ENCODE assay signal across 25 cellular contexts in genomic region chr7:46970131-46970430, GRCh38.
"Had no signal": no experiment of that assay in that cellular context is flagged by ENCODE, and none has a peak within 500 bp of the region (broad histone marks: within the 10 kb centered on the region; RNA-seq: fewer than 3 reads in every experiment).

No MANE protein-coding gene starts in this region.

- DNase-seq: activated B cell treated with CpG ODN at 0.5 μM for 24 hours; activated CD4-positive, alpha-beta memory T cell treated with anti-CD3 and anti-CD28 coated beads, Interleukin-2, amount 10 ng/mL, durations not matched to agents 7 days and 5 days; activated CD4-positive, alpha-beta T cell treated with anti-CD3 and anti-CD28 coated beads, Interleukin-2, amount 50 U/mL, for 1 hour; activated naive CD4-positive, alpha-beta T cell treated with anti-CD3 and anti-CD28 coated beads, Interleukin-2, amount 50 U/mL, for 16 hours; activated naive CD8-positive, alpha-beta T cell treated with anti-CD3 and anti-CD28 coated beads, Interleukin-2, amount 10 ng/mL, durations not matched to agents 7 days and 5 days; activated T-cell treated with anti-CD3 and anti-CD28 coated beads for 4 hours; activated T-cell treated with anti-CD3 and anti-CD28 coated beads, Interleukin-2, amount 50 U/mL, for 48 hours; adrenal gland; MG63; MV-4-11; NCI-H1092 treated with DMSO at 0.1 percent for 48 hours; NCI-H1417 treated with DMSO at 0.1 percent for 48 hours; NCI-H1694; NCI-H2029; NCI-H510A treated with DMSO at 0.1 percent for 48 hours; NCI-H69; NK-92 treated with Interleukin-12 subunit alpha and Interleukin-12 subunit beta, amount 100 ng/mL, for 24 hours; OCI-M1; SHP77 treated with DMSO at 0.1 percent for 48 hours; T-cell; T-helper 2 cell; T1000 had no signal

- H3K36me3 ChIP-seq: adrenal gland, MG63 had no signal

- H3K36me3 Mint-ChIP-seq: activated naive CD8-positive, alpha-beta T cell treated with anti-CD3 and anti-CD28 coated beads, Interleukin-2, amount 10 ng/mL, durations not matched to agents 7 days and 5 days; T-cell had no signal

- H3K9ac ChIP-seq: KMS-11 had no signal

- H3K4me3 ChIP-seq: adrenal gland, MG63 had no signal

- H3K4me2 ChIP-seq: KMS-11 had no signal

- H3K27ac ChIP-seq: adrenal gland, KMS-11 had no signal

- ATAC-seq: T-cell had no signal

- H3K27ac Mint-ChIP-seq: activated B cell treated with CpG ODN at 0.5 μM for 24 hours; activated CD4-positive, alpha-beta memory T cell treated with anti-CD3 and anti-CD28 coated beads, Interleukin-2, amount 10 ng/mL, durations not matched to agents 7 days and 5 days; activated naive CD8-positive, alpha-beta T cell treated with anti-CD3 and anti-CD28 coated beads, Interleukin-2, amount 10 ng/mL, durations not matched to agents 7 days and 5 days; activated T-helper 2 cell treated with anti-CD3 and anti-CD28 coated beads, Interferon-gamma antibody, Interleukin-2, Interleukin-4, amounts not matched to agents 10 μg/mL and 5 μg/mL and 100 μg/mL, durations not matched to agents 14 hours and 24 hours and 36 hours; T-cell had no signal

- H3K4me1 ChIP-seq: adrenal gland had no signal

- H3K27me3 Mint-ChIP-seq: activated B cell treated with CpG ODN at 0.5 μM for 24 hours; activated CD4-positive, alpha-beta memory T cell treated with anti-CD3 and anti-CD28 coated beads, Interleukin-2, amount 10 ng/mL, durations not matched to agents 7 days and 5 days; activated naive CD8-positive, alpha-beta T cell treated with anti-CD3 and anti-CD28 coated beads, Interleukin-2, amount 10 ng/mL, durations not matched to agents 7 days and 5 days; central memory CD8-positive, alpha-beta T cell; T-cell had no signal

- H3K27me3 ChIP-seq: adrenal gland, MG63 had no signal

- H3K4me1 Mint-ChIP-seq: activated B cell treated with CpG ODN at 0.5 μM for 24 hours; activated CD4-positive, alpha-beta memory T cell treated with anti-CD3 and anti-CD28 coated beads, Interleukin-2, amount 10 ng/mL, durations not matched to agents 7 days and 5 days; activated naive CD8-positive, alpha-beta T cell treated with anti-CD3 and anti-CD28 coated beads, Interleukin-2, amount 10 ng/mL, durations not matched to agents 7 days and 5 days; central memory CD8-positive, alpha-beta T cell; T-cell had no signal

- H3K4me3 Mint-ChIP-seq: activated B cell treated with CpG ODN at 0.5 μM for 24 hours; activated CD4-positive, alpha-beta memory T cell treated with anti-CD3 and anti-CD28 coated beads, Interleukin-2, amount 10 ng/mL, durations not matched to agents 7 days and 5 days; activated naive CD8-positive, alpha-beta T cell treated with anti-CD3 and anti-CD28 coated beads, Interleukin-2, amount 10 ng/mL, durations not matched to agents 7 days and 5 days; central memory CD8-positive, alpha-beta T cell; T-cell had no signal
